In genomic region chr4:169210516-169211108, GRCh38 we compare ENCODE assay signal across 13 cellular contexts.
DNase-seq lines count a peak whose midpoint lies in the region; ATAC-seq and TF ChIP-seq lines count a peak whose summit lies in the region.
"Had no signal": no experiment of that assay in that cellular context is flagged by ENCODE, and none has a peak within 500 bp of the region (broad histone marks: within the 10 kb centered on the region; RNA-seq: fewer than 3 reads in every experiment).

No MANE protein-coding gene starts in this region.

- no peaks in the 10 kb centered on the region for H3K9me3 ChIP-seq in osteoblast (ENCODE audit: low read depth, low read length)

- H3K27ac Mint-ChIP-seq in Calu3 (ENCODE audit: unreplicated experiment) (peak overlapping the region; percentile 14), IgD-negative memory B cell (peak overlapping the region; percentile 55 to 97 (median 89))
- H3K27ac Mint-ChIP-seq: activated naive CD4-positive, alpha-beta T cell treated with anti-CD3 and anti-CD28 coated beads for 36 hours had no signal

- no TSS peak for BruUV-seq in Calu3 (replicated peaks; lab: Mats Ljungman, UMichigan)

- H3K36me3 ChIP-seq in osteoblast (ENCODE audit: insufficient read depth, low read length): peaks cover 21% of the 10 kb centered on the region

- no peak overlapping the region for H3K4me2 ChIP-seq in osteoblast (ENCODE audit: insufficient read depth, low read length)

- no peak overlapping the region for H3K4me3 Mint-ChIP-seq in Calu3 (ENCODE audit: low read depth, unreplicated experiment)
- peak overlapping the region; percentile 49 to 85 (median 80) for H3K4me3 Mint-ChIP-seq in IgD-negative memory B cell
- H3K4me3 Mint-ChIP-seq: activated naive CD4-positive, alpha-beta T cell treated with anti-CD3 and anti-CD28 coated beads for 36 hours; nephron had no signal

- H3K27me3 ChIP-seq in osteoblast (ENCODE audit: insufficient read depth, low read length): no peaks in the 10 kb centered on the region
- H3K27me3 ChIP-seq: dorsolateral prefrontal cortex, tibial artery had no signal

- H3K4me1 Mint-ChIP-seq in Calu3 (ENCODE audit: low read depth, unreplicated experiment): peaks cover 37% of the 10 kb centered on the region
- H3K4me1 Mint-ChIP-seq in IgD-negative memory B cell: peaks cover 34 to 49% (median 39%) of the 10 kb centered on the region in 3 donors

- peaks cover 38% of the 10 kb centered on the region for H4K20me1 ChIP-seq in osteoblast (ENCODE audit: insufficient read depth, low read length)

- ATAC-seq in GM19395 (IDR thresholded peaks at IDR 0.05; ENCODE audit: unreplicated experiment) (peak; percentile 83), HG02870 (IDR thresholded peaks at IDR 0.05; ENCODE audit: unreplicated experiment) (peak; percentile 87)
- ATAC-seq: K562 had no signal

- peaks cover 47% of the 10 kb centered on the region for H3K4me1 ChIP-seq in osteoblast (ENCODE audit: insufficient read depth, low read length)

- TF ChIP-seq CTCF in Calu3 (IDR thresholded peaks at IDR 0.05; ENCODE audit: unreplicated experiment): no peak
- TF ChIP-seq CTCF in osteoblast (IDR thresholded peaks at IDR 0.05; ENCODE audit: extremely low read depth, low read depth, low read length): no peak

- CTCF ChIA-PET in Calu3 (lab: Charles Lee): no interaction called here

- DNase-seq in Calu3 (no peak), osteoblast (ENCODE audit: insufficient read length, low spot score, missing footprints) (no peak), NCI-H146 treated with DMSO at 0.1 percent for 48 hours (lab: John Stamatoyannopoulos, UW; ENCODE audit: unreplicated experiment) (no peak), C1 segment of cervical spinal cord (lab: John Stamatoyannopoulos, UW) (no peak), epidermal melanocyte (ENCODE audit: insufficient read length, low spot score) (no peak)
- DNase-seq: activated naive CD4-positive, alpha-beta T cell treated with anti-CD3 and anti-CD28 coated beads for 36 hours; dorsolateral prefrontal cortex; tibial artery had no signal

- no peak overlapping the region for H3K4me3 ChIP-seq in osteoblast (ENCODE audit: insufficient read depth, low read length)
- H3K4me3 ChIP-seq: dorsolateral prefrontal cortex, K562, tibial artery had no signal

- H3K9me3 Mint-ChIP-seq in Calu3 (ENCODE audit: low read depth, unreplicated experiment) (peaks cover 2% of the 10 kb centered on the region), IgD-negative memory B cell (peaks cover 7 to 21% (median 10%) of the 10 kb centered on the region in 3 donors)

- intact Hi-C loops in Calu3 (cut with micrococcal nuclease; ENCODE audit: unreplicated experiment): no loop called here

- H3K27me3 Mint-ChIP-seq in Calu3 (ENCODE audit: unreplicated experiment) (no peaks in the 10 kb centered on the region), IgD-negative memory B cell (no peaks in the 10 kb centered on the region)

- no peak overlapping the region for H2AFZ ChIP-seq in osteoblast (ENCODE audit: low read length)

- peaks cover 92% of the 10 kb centered on the region for H3K79me2 ChIP-seq in osteoblast (ENCODE audit: insufficient read depth, low read length)

- H3K27ac ChIP-seq in osteoblast (ENCODE audit: low read depth, low read length): no peak overlapping the region
- H3K27ac ChIP-seq: dorsolateral prefrontal cortex, tibial artery had no signal

- H3K36me3 Mint-ChIP-seq in Calu3 (ENCODE audit: insufficient read depth, unreplicated experiment): peaks cover 37% of the 10 kb centered on the region
- H3K36me3 Mint-ChIP-seq in IgD-negative memory B cell: peaks cover 6% of the 10 kb centered on the region
